ENCODE assay signal across 12 cellular contexts in genomic region chr16:4924593-4925378, GRCh38. TPM values are rescaled to one million over a fixed set of nuclear protein-coding genes. Genes with fewer than 3 reads are reported as not detected.
DNase-seq lines count a peak whose midpoint lies in the region; ATAC-seq and TF ChIP-seq lines count a peak whose summit lies in the region.
"Had no signal": no experiment of that assay in that cellular context is flagged by ENCODE, and none has a peak within 500 bp of the region (broad histone marks: within the 10 kb centered on the region; RNA-seq: fewer than 3 reads in every experiment).

No MANE protein-coding gene starts in this region.

- ATAC-seq in WTC11, result peak; percentile 89
- ATAC-seq in GM18511 (IDR thresholded peaks at IDR 0.05; ENCODE audit: unreplicated experiment), result no peak
- ATAC-seq in naive thymus-derived CD4-positive, alpha-beta T cell, result no peak
- ATAC-seq: CD8-positive, alpha-beta T cell had no signal

- H3K36me3 ChIP-seq in suprapubic skin (peaks cover 14% of the 10 kb centered on the region), A673 (ENCODE audit: insufficient read depth, low read length, poor library complexity, severe bottlenecking) (no peaks in the 10 kb centered on the region)
- H3K36me3 ChIP-seq in naive thymus-derived CD4-positive, alpha-beta T cell (ENCODE audit: control insufficient read depth in 2 of 3, insufficient read depth in 3 of 3, low read length in 3 of 3), result no peaks in the 10 kb centered on the region

- peak; percentile 95 for TF ChIP-seq EP300 in Ishikawa (IDR thresholded peaks at IDR 0.05; ENCODE audit: borderline replicate concordance)
- no peak for TF ChIP-seq EP300 in suprapubic skin (IDR thresholded peaks at IDR 0.05)

- no peaks in the 10 kb centered on the region for H3K27me3 ChIP-seq in suprapubic skin
- H3K27me3 ChIP-seq in naive thymus-derived CD4-positive, alpha-beta T cell (ENCODE audit: control insufficient read depth in 2 of 2, insufficient read depth in 2 of 2, low read length in 2 of 2), result no peaks in the 10 kb centered on the region
- no peaks in the 10 kb centered on the region for H3K27me3 ChIP-seq in A673 (replicated peaks; ENCODE audit: insufficient read depth, low read depth, low read length, poor library complexity)

- intact Hi-C loops in naive thymus-derived CD4-positive, alpha-beta T cell (cut with micrococcal nuclease), result no loop called here
- intact Hi-C loops in A673 (cut with micrococcal nuclease; ENCODE audit: unreplicated experiment), result no loop called here

- CTCF ChIA-PET in WTC11 (lab: Charles Lee) (interaction anchor here (0.5 to 1.8 kb wide), 2 partner anchors 12 to 130 kb away, joined by 3 to 4 read pairs; no protein-coding TSS in a partner anchor), A673 (lab: Charles Lee) (no interaction called here)
- CTCF ChIA-PET in naive thymus-derived CD4-positive, alpha-beta T cell (lab: Charles Lee), result no interaction called here

- peak; percentile 43 for TF ChIP-seq RAD21 in Ishikawa (IDR thresholded peaks at IDR 0.05; ENCODE audit: low read depth)

- peaks cover 8% of the 10 kb centered on the region for H3K9me3 Mint-ChIP-seq in WTC11
- H3K9me3 Mint-ChIP-seq in naive thymus-derived CD4-positive, alpha-beta T cell, result peaks cover 5 to 24% (median 13%) of the 10 kb centered on the region in 11 donors

- H3K27me3 Mint-ChIP-seq in WTC11 (ENCODE audit: low read depth), result no peaks in the 10 kb centered on the region; the same call in 1 of the 2 replicates
- H3K27me3 Mint-ChIP-seq in naive thymus-derived CD4-positive, alpha-beta T cell, result peaks cover 0 to 4% (median 0%) of the 10 kb centered on the region in 5 donors
- H3K27me3 Mint-ChIP-seq: activated naive CD8-positive, alpha-beta T cell had no signal

- H3K4me1 ChIP-seq in suprapubic skin (peaks cover 53% of the 10 kb centered on the region), A673 (ENCODE audit: insufficient read depth, low read length, poor library complexity, severe bottlenecking) (no peaks in the 10 kb centered on the region)
- H3K4me1 ChIP-seq in naive thymus-derived CD4-positive, alpha-beta T cell (ENCODE audit: control insufficient read depth in 2 of 2, insufficient read depth in 2 of 2, low read length in 2 of 2), result no peaks in the 10 kb centered on the region

- TF ChIP-seq POLR2A in suprapubic skin (IDR thresholded peaks at IDR 0.05), result no peak

- H3K4me3 ChIP-seq in suprapubic skin (no peak overlapping the region), A673 (ENCODE audit: low read depth, low read length, poor library complexity, severe bottlenecking) (no peak overlapping the region)
- no peak overlapping the region for H3K4me3 ChIP-seq in naive thymus-derived CD4-positive, alpha-beta T cell (ENCODE audit: low read length)

- H3K27ac Mint-ChIP-seq in WTC11, result peak overlapping the region; percentile 91
- H3K27ac Mint-ChIP-seq in naive thymus-derived CD4-positive, alpha-beta T cell, result no peak overlapping the region
- H3K27ac Mint-ChIP-seq: activated naive CD8-positive, alpha-beta T cell; CD8-positive, alpha-beta T cell had no signal

- TF ChIP-seq CTCF in WTC11 (IDR thresholded peaks at IDR 0.05) (no peak), suprapubic skin (IDR thresholded peaks at IDR 0.05) (no peak), A673 (conservative IDR thresholded peaks at IDR 0.05; ENCODE audit: low read depth, low read length) (no peak)

- peaks cover 12% of the 10 kb centered on the region for H3K36me3 Mint-ChIP-seq in WTC11
- peaks cover 0 to 19% (median 5%) of the 10 kb centered on the region in 5 donors for H3K36me3 Mint-ChIP-seq in naive thymus-derived CD4-positive, alpha-beta T cell

- peaks cover 6% of the 10 kb centered on the region for H3K9me3 ChIP-seq in suprapubic skin
- H3K9me3 ChIP-seq in naive thymus-derived CD4-positive, alpha-beta T cell (ENCODE audit: control insufficient read depth in 2 of 3, low read length in 3 of 3), result peaks cover 0 to 19% (median 5%) of the 10 kb centered on the region in 3 experiments
- peaks cover 6% of the 10 kb centered on the region for H3K9me3 ChIP-seq in A673 (ENCODE audit: low read depth, low read length, poor library complexity, severe bottlenecking)

- BruUV-seq in A673 (replicated peaks; lab: Mats Ljungman, UMichigan), result no TSS peak

- WGBS in suprapubic skin, result 35% methylated on average over 11 of the region's 13 CpGs

- DNase-seq in WTC11 (ENCODE audit: low spot score) (peak; percentile 52), left kidney (ENCODE audit: low read depth, low spot score) (peak; percentile 64), suprapubic skin (ENCODE audit: low spot score in 2 of 2) (no peak), A673 (ENCODE audit: low spot score) (no peak)
- DNase-seq in naive thymus-derived CD4-positive, alpha-beta T cell, result no peak
- no peak for DNase-seq in stimulated activated CD4-positive, alpha-beta T cell treated with anti-CD3 and anti-CD28 coated beads, Interleukin-4, amount 100 ng/mL, for 24 hours
- DNase-seq: CD8-positive, alpha-beta T cell; NCI-H1694; T-helper 9 cell had no signal

- H3K4me1 Mint-ChIP-seq in WTC11, result peaks cover 34% of the 10 kb centered on the region
- peaks cover 0 to 4% (median 0%) of the 10 kb centered on the region in 7 donors for H3K4me1 Mint-ChIP-seq in naive thymus-derived CD4-positive, alpha-beta T cell

- H3K27ac ChIP-seq in suprapubic skin (peak overlapping the region; percentile 77), A673 (ENCODE audit: low read depth, low read length, poor library complexity, severe bottlenecking) (no peak overlapping the region)
- no peak overlapping the region for H3K27ac ChIP-seq in naive thymus-derived CD4-positive, alpha-beta T cell (ENCODE audit: low read depth, low read length)

- H3K4me3 Mint-ChIP-seq in WTC11, result no peak overlapping the region
- H3K4me3 Mint-ChIP-seq in naive thymus-derived CD4-positive, alpha-beta T cell, result no peak overlapping the region
- H3K4me3 Mint-ChIP-seq: activated naive CD8-positive, alpha-beta T cell; CD8-positive, alpha-beta T cell had no signal

- POLR2A ChIA-PET in WTC11 (lab: Charles Lee), result interaction anchor here (1.5 kb wide), 1 partner anchor 19 kb away, joined by 3 read pairs; no protein-coding TSS in a partner anchor
- POLR2A ChIA-PET in naive thymus-derived CD4-positive, alpha-beta T cell (lab: Charles Lee), result no interaction called here
- POLR2A ChIA-PET in A673 (lab: Charles Lee; ENCODE audit: low non-redundant PET), result no interaction called here

TF ChIP-seq in Ishikawa, 13 proteins besides CTCF, POLR2A, EP300 and RAD21 (continues in another document):
- TF ChIP-seq YY1 (IDR thresholded peaks at IDR 0.05; ENCODE audit: low read depth) (peak; percentile 71), ZBTB7A (IDR thresholded peaks at IDR 0.05; ENCODE audit: low read depth) (peak; percentile 67; the same call in 1 of the 2 replicates), TEAD4 (IDR thresholded peaks at IDR 0.05) (peak; percentile 100), CREB1 (IDR thresholded peaks at IDR 0.05; ENCODE audit: low read depth) (no peak)

TF ChIP-seq in WTC11, 78 proteins besides CTCF, POLR2A, EP300 and RAD21:
- TF ChIP-seq, protein P1, sequence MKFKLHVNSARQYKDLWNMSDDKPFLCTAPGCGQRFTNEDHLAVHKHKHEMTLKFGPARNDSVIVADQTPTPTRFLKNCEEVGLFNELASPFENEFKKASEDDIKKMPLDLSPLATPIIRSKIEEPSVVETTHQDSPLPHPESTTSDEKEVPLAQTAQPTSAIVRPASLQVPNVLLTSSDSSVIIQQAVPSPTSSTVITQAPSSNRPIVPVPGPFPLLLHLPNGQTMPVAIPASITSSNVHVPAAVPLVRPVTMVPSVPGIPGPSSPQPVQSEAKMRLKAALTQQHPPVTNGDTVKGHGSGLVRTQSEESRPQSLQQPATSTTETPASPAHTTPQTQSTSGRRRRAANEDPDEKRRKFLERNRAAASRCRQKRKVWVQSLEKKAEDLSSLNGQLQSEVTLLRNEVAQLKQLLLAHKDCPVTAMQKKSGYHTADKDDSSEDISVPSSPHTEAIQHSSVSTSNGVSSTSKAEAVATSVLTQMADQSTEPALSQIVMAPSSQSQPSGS (CRISPR knock-in tag; IDR thresholded peaks at IDR 0.05; ENCODE audit: borderline replicate concordance, low read depth), result no peak
- no peak for TF ChIP-seq NFATC4 (CRISPR knock-in tag; IDR thresholded peaks at IDR 0.05)
- no peak for TF ChIP-seq ZNF671 (CRISPR knock-in tag; IDR thresholded peaks at IDR 0.05)
- peak; percentile 16; the same call in 1 of the 2 replicates for TF ChIP-seq TEAD1 (CRISPR knock-in tag; IDR thresholded peaks at IDR 0.05)

RNA-seq across cellular contexts. Expression of gene PPL, which starts 12.2 kb away (rescaled TPM):
- total RNA-seq in WTC11 (2021) (28.5 to 29.6 TPM (median 28.7 TPM) in 3 replicates), suprapubic skin (100 to 1,000 TPM; 304 to 377 (median 350) TPM), A673 (2021) (0.04 and 0.42 TPM in 2 replicates)
- not detected for total RNA-seq in naive thymus-derived CD4-positive, alpha-beta T cell
- under 1 TPM; 0.15 to 0.47 TPM for polyA plus RNA-seq in naive thymus-derived CD4-positive, alpha-beta T cell
- total RNA-seq: CD8-positive, alpha-beta T cell had no signal

RNA-seq across cellular contexts. Expression of gene SEC14L5, which starts 33.3 kb away (rescaled TPM):
- 2.1 to 2.4 TPM (median 2.3 TPM) in 3 replicates for total RNA-seq in WTC11 (2021)
- 1 to 10 TPM; 1.0 to 1.8 (median 1.4) TPM for total RNA-seq in suprapubic skin
- 1 to 10 TPM in 1 of 5 experiments, under 1 TPM in 1, not detected in 3; 0.21 to 1.0 TPM for total RNA-seq in naive thymus-derived CD4-positive, alpha-beta T cell
- not detected for polyA plus RNA-seq in naive thymus-derived CD4-positive, alpha-beta T cell
- 0.04 TPM in 1 of 2 replicates, not detected in the other for total RNA-seq in A673 (2021)
- total RNA-seq: CD8-positive, alpha-beta T cell had no signal

Comparison
In these comparisons a context has a peak if more than half of its experiments do, and no peak if none do; other contexts are left out.
1. DNase-seq: peak in WTC11 (single experiment) and left kidney (single experiment); none in suprapubic skin (0 of 2), naive thymus-derived CD4-positive, alpha-beta T cell (0 of 9), stimulated activated CD4-positive, alpha-beta T cell treated with anti-CD3 and anti-CD28 coated beads, Interleukin-4, amount 100 ng/mL, for 24 hours (single experiment) and A673 (single experiment).
2. RNA of gene PPL, which starts 12.2 kb away (total RNA-seq): 304 to 377 TPM in suprapubic skin and 28.5 to 29.6 TPM in WTC11; 0.04 to 0.42 TPM in A673 and not detected in naive thymus-derived CD4-positive, alpha-beta T cell; every median in the first group is over 10 times any median in the second.